ENCODE assay signal across 9 cellular contexts in genomic region chr10:133334495-133335237, GRCh38. TPM values are rescaled to one million over a fixed set of nuclear protein-coding genes. Genes with fewer than 3 reads are reported as not detected.
DNase-seq lines count a peak whose midpoint lies in the region; ATAC-seq and TF ChIP-seq lines count a peak whose summit lies in the region.
"Had no signal": no experiment of that assay in that cellular context is flagged by ENCODE, and none has a peak within 500 bp of the region (broad histone marks: within the 10 kb centered on the region; RNA-seq: fewer than 3 reads in every experiment).

No MANE protein-coding gene starts in this region.

- H3K9me3 ChIP-seq in Panc1 (ENCODE audit: control insufficient read depth, insufficient read depth, low read depth, low read length) = no peaks in the 10 kb centered on the region
- H3K9me3 ChIP-seq in ectodermal cell (ENCODE audit: control insufficient read depth, low read length) = no peaks in the 10 kb centered on the region

- TF ChIP-seq CTCF in BJ (IDR thresholded peaks at IDR 0.05; ENCODE audit: insufficient read depth, low read depth, low read length) = no peak
- no peak for TF ChIP-seq CTCF in Panc1 (IDR thresholded peaks at IDR 0.05)
- TF ChIP-seq CTCF in nephron (IDR thresholded peaks at IDR 0.05; ENCODE audit: unreplicated experiment in 3 of 3) = no peak

- peaks cover 3% of the 10 kb centered on the region for H3K4me1 Mint-ChIP-seq in nephron

- H3K4me3 ChIP-seq in BJ (ENCODE audit: low read depth, low read length) (peak overlapping the region; percentile 36), Panc1 (ENCODE audit: low read depth in 2 of 2, low read length in 2 of 2) (peak overlapping the region; percentile 44 to 65), ectodermal cell (ENCODE audit: insufficient read depth, low read depth, low read length) (peak overlapping the region; percentile 36)

- DNase-seq in BJ (ENCODE audit: low read depth) (no peak), Panc1 (ENCODE audit: low read depth, low spot score) (no peak)

- CTCF ChIA-PET in BJ (lab: Yijun Ruan, JAX) (no interaction called here), Panc1 (lab: Charles Lee) (no interaction called here)

- no TSS peak for BruUV-seq in Panc1 (replicated peaks; lab: Mats Ljungman, UMichigan)

- POLR2A ChIA-PET in BJ (lab: Charles Lee) = no interaction called here
- POLR2A ChIA-PET in Panc1 (lab: Charles Lee) = interaction anchor here (0.7 kb wide), 1 partner anchor 14 kb away, joined by 4 read pairs; no protein-coding TSS in a partner anchor

- in situ Hi-C loops in Panc1 (cut with HindIII; ENCODE audit: low pct_unique_long_range_greater_than_20kb, low sequenced_read_pairs) = no loop called here

- H3K4me3 Mint-ChIP-seq in nephron = peak overlapping the region; percentile 71 to 83 (median 78)

- H3K4me1 ChIP-seq in Panc1 (ENCODE audit: control insufficient read depth, insufficient read depth, low read length) = no peaks in the 10 kb centered on the region
- peaks cover 13% of the 10 kb centered on the region for H3K4me1 ChIP-seq in ectodermal cell (ENCODE audit: control insufficient read depth, insufficient read depth, low read length)

- WGBS in ectodermal cell, 2 experiments = 26 to 27% methylated on average over 51 of the region's 51 CpGs

- H3K27me3 ChIP-seq in BJ (ENCODE audit: control insufficient read depth, insufficient read depth, low read length) (peaks cover 25% of the 10 kb centered on the region), Panc1 (ENCODE audit: control insufficient read depth, insufficient read depth, low read length) (peaks cover 16% of the 10 kb centered on the region), ectodermal cell (ENCODE audit: control insufficient read depth, insufficient read depth, low read length, poor library complexity, severe bottlenecking) (peaks cover 86% of the 10 kb centered on the region)

- peak; percentile 90 for ATAC-seq in Panc1
- ATAC-seq in HG02610 (IDR thresholded peaks at IDR 0.05; ENCODE audit: unreplicated experiment) = no peak
- no peak for ATAC-seq in GM21367 (IDR thresholded peaks at IDR 0.05; ENCODE audit: unreplicated experiment)
- ATAC-seq in HG03354 (IDR thresholded peaks at IDR 0.05; ENCODE audit: poor library complexity, severe bottlenecking, unreplicated experiment) = no peak
- ATAC-seq in HG03196 (IDR thresholded peaks at IDR 0.05; ENCODE audit: unreplicated experiment) = no peak

- H3K27ac ChIP-seq in Panc1 (ENCODE audit: low read length) (no peak overlapping the region), ectodermal cell (ENCODE audit: insufficient read depth, low read depth, low read length, poor library complexity, severe bottlenecking) (no peak overlapping the region)

- intact Hi-C loops in Panc1 (cut with micrococcal nuclease; ENCODE audit: unreplicated experiment) = no loop called here

- H3K9me3 Mint-ChIP-seq in nephron = peaks cover 19% of the 10 kb centered on the region

- H3K36me3 ChIP-seq in BJ (ENCODE audit: control insufficient read depth, insufficient read depth, low read length) (no peaks in the 10 kb centered on the region), Panc1 (ENCODE audit: control insufficient read depth, insufficient read depth, low read length) (no peaks in the 10 kb centered on the region), ectodermal cell (ENCODE audit: control insufficient read depth, insufficient read depth, low read length) (no peaks in the 10 kb centered on the region)

- peaks cover 59% of the 10 kb centered on the region for H3K27me3 Mint-ChIP-seq in nephron (ENCODE audit: low read depth)

- no peaks in the 10 kb centered on the region for H3K36me3 Mint-ChIP-seq in nephron (ENCODE audit: low read depth)

- no peak overlapping the region for H3K27ac Mint-ChIP-seq in nephron

RNA-seq across cellular contexts. Expression of gene CALY, which starts 2.0 kb away (rescaled TPM):
- 0.31 and 0.91 TPM in 2 replicates for polyA plus RNA-seq in BJ (2011; rRNA removed)
- not detected in 2 replicates for polyA minus RNA-seq in BJ (2011; rRNA and poly(A)+ RNA removed)
- 1.9 TPM for total RNA-seq in Panc1 (2021; ENCODE audit: unreplicated experiment)
- polyA plus RNA-seq in Panc1 (2012; ENCODE audit: insufficient read length) = 8.0 TPM
- 0.96 TPM for polyA plus RNA-seq in ectodermal cell (2013, experiment 1 of 4)
- 1.8 TPM for polyA plus RNA-seq in ectodermal cell (2013, experiment 2 of 4)
- 1.1 TPM for polyA plus RNA-seq in ectodermal cell (2013, experiment 3 of 4)
- polyA plus RNA-seq in ectodermal cell (2013, experiment 4 of 4) = 1.4 TPM
- total RNA-seq: left cardiac atrium had no signal

RNA-seq across cellular contexts. Expression of gene PRAP1, which starts 12.5 kb away (rescaled TPM):
- not detected in 2 replicates for polyA plus RNA-seq in BJ (2011; rRNA removed)
- not detected in 2 replicates for polyA minus RNA-seq in BJ (2011; rRNA and poly(A)+ RNA removed)
- total RNA-seq in Panc1 (2021; ENCODE audit: unreplicated experiment) = 0.21 TPM
- not detected for polyA plus RNA-seq in Panc1 (2012; ENCODE audit: insufficient read length)
- not detected for polyA plus RNA-seq in ectodermal cell (2013, experiment 1 of 4)
- polyA plus RNA-seq in ectodermal cell (2013, experiment 2 of 4) = 0.39 TPM
- polyA plus RNA-seq in ectodermal cell (2013, experiment 3 of 4) = not detected
- polyA plus RNA-seq in ectodermal cell (2013, experiment 4 of 4) = 0.32 TPM
- total RNA-seq: left cardiac atrium had no signal

RNA-seq across cellular contexts. Expression of gene FUOM, which starts 23.2 kb away (rescaled TPM):
- 40.6 and 49.8 TPM in 2 replicates for polyA plus RNA-seq in BJ (2011; rRNA removed)
- polyA minus RNA-seq in BJ (2011; rRNA and poly(A)+ RNA removed) = 6.6 and 7.2 TPM in 2 replicates
- total RNA-seq in Panc1 (2021; ENCODE audit: unreplicated experiment) = 39.6 TPM
- polyA plus RNA-seq in Panc1 (2012; ENCODE audit: insufficient read length) = 43.2 TPM
- 13.3 TPM for polyA plus RNA-seq in ectodermal cell (2013, experiment 1 of 4)
- 16.7 TPM for polyA plus RNA-seq in ectodermal cell (2013, experiment 2 of 4)
- polyA plus RNA-seq in ectodermal cell (2013, experiment 3 of 4) = 11.7 TPM
- 11.8 TPM for polyA plus RNA-seq in ectodermal cell (2013, experiment 4 of 4)

RNA-seq across cellular contexts. Expression of gene ZNF511, which starts 26.0 kb away (rescaled TPM):
- 29.3 and 32.9 TPM in 2 replicates for polyA plus RNA-seq in BJ (2011; rRNA removed)
- polyA minus RNA-seq in BJ (2011; rRNA and poly(A)+ RNA removed) = 9.9 and 17.7 TPM in 2 replicates
- 93.8 TPM for total RNA-seq in Panc1 (2021; ENCODE audit: unreplicated experiment)
- 99.8 TPM for polyA plus RNA-seq in Panc1 (2012; ENCODE audit: insufficient read length)
- polyA plus RNA-seq in ectodermal cell (2013, experiment 1 of 4) = 43.1 TPM
- 50.4 TPM for polyA plus RNA-seq in ectodermal cell (2013, experiment 2 of 4)
- 36.9 TPM for polyA plus RNA-seq in ectodermal cell (2013, experiment 3 of 4)
- polyA plus RNA-seq in ectodermal cell (2013, experiment 4 of 4) = 39.2 TPM

RNA-seq across cellular contexts. Expression of gene TUBGCP2, which starts 26.0 kb away (rescaled TPM):
- 44.2 and 55.8 TPM in 2 replicates for polyA plus RNA-seq in BJ (2011; rRNA removed)
- 47.1 and 73.0 TPM in 2 replicates for polyA minus RNA-seq in BJ (2011; rRNA and poly(A)+ RNA removed)
- 93.7 TPM for total RNA-seq in Panc1 (2021; ENCODE audit: unreplicated experiment)
- 85.4 TPM for polyA plus RNA-seq in Panc1 (2012; ENCODE audit: insufficient read length)
- 57.5 TPM for polyA plus RNA-seq in ectodermal cell (2013, experiment 1 of 4)
- 59.4 TPM for polyA plus RNA-seq in ectodermal cell (2013, experiment 2 of 4)
- 44.9 TPM for polyA plus RNA-seq in ectodermal cell (2013, experiment 3 of 4)
- polyA plus RNA-seq in ectodermal cell (2013, experiment 4 of 4) = 44.1 TPM
